In the genomic region with DNA sequence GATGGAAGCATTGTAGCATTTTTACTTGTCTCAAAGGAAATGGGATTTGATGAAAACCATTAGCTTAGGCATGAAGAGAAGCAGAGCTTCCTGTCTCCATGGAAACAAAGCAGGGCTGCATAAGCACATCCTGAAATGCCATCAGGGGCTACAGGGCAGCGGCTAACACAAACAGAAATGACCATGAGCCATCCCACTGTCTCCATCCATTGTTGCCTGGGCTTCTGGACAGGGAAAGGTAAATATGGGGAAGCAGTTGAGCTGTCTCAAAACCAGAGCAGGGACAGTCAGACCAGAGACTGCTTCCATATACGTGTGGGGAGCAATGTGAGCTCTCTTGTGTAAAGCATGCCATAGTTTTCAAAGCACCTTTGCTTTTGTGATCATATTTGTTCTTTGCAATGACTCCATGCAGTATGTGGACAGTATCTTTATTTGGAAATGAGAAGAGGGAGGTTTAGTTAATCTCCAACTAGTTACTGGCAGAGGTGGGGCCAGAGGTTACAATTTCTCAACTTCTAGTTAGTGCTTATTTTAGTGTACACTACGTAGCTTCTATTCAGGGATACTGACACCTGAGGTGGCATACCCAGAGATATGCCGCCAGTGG, we compare ENCODE assay signal across 1 cellular context.
TF ChIP-seq lines count a peak whose summit lies in the region.

No MANE protein-coding gene starts in this region.

TF ChIP-seq in HepG2, 621 proteins besides CTCF, POLR2A, EP300 and RAD21 (continued from another document):
- TF ChIP-seq, protein P1, sequence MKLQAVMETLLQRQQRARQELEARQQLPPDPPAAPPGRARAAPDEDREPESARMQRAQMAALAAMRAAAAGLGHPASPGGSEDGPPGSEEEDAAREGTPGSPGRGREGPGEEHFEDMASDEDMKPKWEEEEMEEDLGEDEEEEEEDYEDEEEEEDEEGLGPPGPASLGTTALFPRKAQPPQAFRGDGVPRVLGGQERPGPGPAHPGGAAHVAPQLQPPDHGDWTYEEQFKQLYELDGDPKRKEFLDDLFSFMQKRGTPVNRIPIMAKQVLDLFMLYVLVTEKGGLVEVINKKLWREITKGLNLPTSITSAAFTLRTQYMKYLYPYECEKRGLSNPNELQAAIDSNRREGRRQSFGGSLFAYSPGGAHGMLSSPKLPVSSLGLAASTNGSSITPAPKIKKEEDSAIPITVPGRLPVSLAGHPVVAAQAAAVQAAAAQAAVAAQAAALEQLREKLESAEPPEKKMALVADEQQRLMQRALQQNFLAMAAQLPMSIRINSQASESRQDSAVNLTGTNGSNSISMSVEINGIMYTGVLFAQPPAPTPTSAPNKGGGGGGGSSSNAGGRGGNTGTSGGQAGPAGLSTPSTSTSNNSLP (IDR thresholded peaks at IDR 0.05; ENCODE audit: low read depth, low read length): 0 out of 2 replicates have a peak, but pooled peaks have one; percentile 14
- TF ChIP-seq CHD4 (IDR thresholded peaks at IDR 0.05; ENCODE audit: borderline replicate concordance, low read length): no peak
- no peak for TF ChIP-seq IRF2 (CRISPR knock-in tag; IDR thresholded peaks at IDR 0.05)
- no peak for TF ChIP-seq ZNF251 (CRISPR knock-in tag; IDR thresholded peaks at IDR 0.05)
